Comparison of ENCODE assay signal across 16 cellular contexts in the genomic region with DNA sequence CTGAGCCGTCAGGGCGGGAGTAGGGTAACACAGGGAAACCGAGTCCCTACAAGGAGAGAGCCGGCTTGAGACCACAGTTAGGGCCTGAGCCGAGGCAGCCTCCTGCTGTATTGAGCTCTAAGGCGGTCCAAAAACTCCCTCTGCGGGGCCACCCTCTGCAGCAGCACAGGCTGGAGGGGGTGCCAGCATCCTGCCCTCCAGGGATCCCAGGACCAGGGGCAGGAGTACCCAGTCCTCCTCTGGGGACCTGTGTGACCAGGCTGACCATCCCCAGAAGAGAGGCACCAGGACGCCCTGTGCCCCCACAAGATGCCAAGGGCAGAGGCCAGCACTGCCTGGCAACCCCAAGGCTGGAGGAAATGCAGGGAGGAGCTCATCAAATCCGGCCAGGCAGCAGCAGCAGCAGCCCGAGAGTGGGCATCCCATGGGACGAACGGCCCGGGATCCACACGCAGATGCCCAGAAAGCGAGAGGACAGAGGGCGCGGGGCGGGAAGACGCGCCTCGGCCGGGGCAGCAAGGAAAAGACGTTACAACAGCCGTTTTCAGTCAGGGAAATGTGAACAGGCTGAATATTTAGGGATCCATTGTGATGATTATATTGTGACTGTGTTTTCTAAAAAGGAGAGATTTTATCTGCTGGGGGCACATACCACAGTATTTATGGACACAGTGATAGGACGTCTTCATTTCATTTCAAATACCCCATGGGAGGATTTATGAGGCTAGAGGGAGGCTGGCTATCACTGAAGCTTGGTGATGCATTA. TPM values are rescaled to one million over a fixed set of nuclear protein-coding genes. Genes with fewer than 3 reads are reported as not detected.
A peak's percentile ranks its signal among the peaks of the same experiment; 100 is the strongest.
DNase-seq lines count a peak whose midpoint lies in the region; ATAC-seq and TF ChIP-seq lines count a peak whose summit lies in the region.
"Had no signal": no experiment of that assay in that cellular context is flagged by ENCODE, and none has a peak within 500 bp of the region (broad histone marks: within the 10 kb centered on the region; RNA-seq: fewer than 3 reads in every experiment).

No MANE protein-coding gene starts in this region.

- CTCF ChIA-PET in PC-3 (lab: Charles Lee): no interaction called here

- no peak overlapping the region for H3K14ac ChIP-seq in neuronal stem cell (ENCODE audit: low read length)

- peak overlapping the region; percentile 28 for H3K18ac ChIP-seq in neuronal stem cell (ENCODE audit: low read length)

- H3K4me1 Mint-ChIP-seq in stimulated activated naive B cell treated with anti-CD40 and anti-IgM and Interleukin-4, amounts not matched to agents 10 μg/mL and 1 μg/mL and 100 μg/mL, for 72 hours: no peaks in the 10 kb centered on the region
- H3K4me1 Mint-ChIP-seq: activated naive CD8-positive, alpha-beta T cell treated with anti-CD3 and anti-CD28 coated beads, Interleukin-2, amount 10 ng/mL, durations not matched to agents 7 days and 5 days had no signal

- H3K23ac ChIP-seq in neuronal stem cell (ENCODE audit: low read depth, low read length, poor library complexity): no peak overlapping the region

- H2AFZ ChIP-seq in PC-3 (ENCODE audit: low read length) (peak overlapping the region; percentile 58), neuronal stem cell (ENCODE audit: low read length) (no peak overlapping the region)

- no peak overlapping the region for H3K4me3 Mint-ChIP-seq in stimulated activated naive B cell treated with anti-CD40 and anti-IgM and Interleukin-4, amounts not matched to agents 10 μg/mL and 1 μg/mL and 100 μg/mL, for 72 hours
- H3K4me3 Mint-ChIP-seq: activated naive CD8-positive, alpha-beta T cell treated with anti-CD3 and anti-CD28 coated beads, Interleukin-2, amount 10 ng/mL, durations not matched to agents 7 days and 5 days; effector memory CD8-positive, alpha-beta T cell had no signal

- H3K27ac ChIP-seq in PC-3 (ENCODE audit: low read length) (no peak overlapping the region), esophagus (ENCODE audit: low read depth in 2 of 2, low read length in 1 of 2) (peak overlapping the region; percentile 14 to 26), neuronal stem cell (replicated peaks; ENCODE audit: low read length) (no peak overlapping the region), tibial artery (peak overlapping the region; percentile 78 to 79)

- H3K4me2 ChIP-seq in PC-3 (ENCODE audit: low read length) (peak overlapping the region; percentile 63; the same call in 1 of the 2 replicates), neuronal stem cell (ENCODE audit: insufficient read depth, low read length, poor library complexity, severe bottlenecking) (no peak overlapping the region)

- H4K91ac ChIP-seq in neuronal stem cell (ENCODE audit: low read depth, low read length, poor library complexity): no peak overlapping the region

- peak overlapping the region; percentile 28 for H2BK15ac ChIP-seq in neuronal stem cell (ENCODE audit: low read length)

- no peaks in the 10 kb centered on the region for H4K20me1 ChIP-seq in PC-3 (ENCODE audit: low read length)

- 69 to 70% methylated on average over 25 of the region's 25 CpGs for WGBS in esophagus, 2 donors
- WGBS in neuronal stem cell (ENCODE audit: extremely low coverage in 2 of 2, insufficient read length in 2 of 2, insufficient replicate concordance in 1 of 2), 2 donors: no CpG with 5 or more reads among the region's 25 CpGs

- no peak overlapping the region for H2BK12ac ChIP-seq in neuronal stem cell (ENCODE audit: low read length)

- H3K79me1 ChIP-seq in neuronal stem cell (ENCODE audit: low read depth, low read length): no peaks in the 10 kb centered on the region

- no peak overlapping the region for H4K8ac ChIP-seq in neuronal stem cell (ENCODE audit: low read depth, low read length)

- DNase-seq in PC-3 (no peak), neuronal stem cell (ENCODE audit: low spot score) (no peak), tibial artery (no peak), DMS79 treated with DMSO at 0.1 percent for 48 hours (lab: John Stamatoyannopoulos, UW) (no peak), germinal center (ENCODE audit: low spot score) (no peak), ureter (ENCODE audit: low spot score) (no peak)
- no peak for DNase-seq in stimulated activated naive B cell treated with anti-CD40 and anti-IgM and Interleukin-4, amounts not matched to agents 10 μg/mL and 1 μg/mL and 100 μg/mL, for 72 hours
- DNase-seq: activated CD4-positive, alpha-beta T cell treated with anti-CD3 and anti-CD28 coated beads, Interleukin-2, amount 50 U/mL, for 48 hours; activated naive CD8-positive, alpha-beta T cell treated with anti-CD3 and anti-CD28 coated beads, Interleukin-2, amount 10 ng/mL, durations not matched to agents 7 days and 5 days; activated T-cell treated with anti-CD3 and anti-CD28 coated beads, Interleukin-2, amount 50 U/mL, for 48 hours; C1 segment of cervical spinal cord; caudate nucleus; effector memory CD8-positive, alpha-beta T cell; midbrain; NCI-H187 had no signal

- H3K36me3 ChIP-seq in PC-3 (ENCODE audit: low read depth, low read length) (no peaks in the 10 kb centered on the region), esophagus (ENCODE audit: control insufficient read depth in 2 of 2, insufficient read depth in 2 of 2, low read length in 1 of 2) (no peaks in the 10 kb centered on the region), neuronal stem cell (replicated peaks in 1 of 2; ENCODE audit: control insufficient read depth in 2 of 2, insufficient read depth in 2 of 2, low read length in 2 of 2) (peaks cover 0 to 4% of the 10 kb centered on the region in 2 donors), tibial artery (no peaks in the 10 kb centered on the region)

- no peaks in the 10 kb centered on the region for H3K27me3 ChIP-seq in PC-3 (ENCODE audit: low read length)
- no peaks in the 10 kb centered on the region for H3K27me3 ChIP-seq in esophagus (ENCODE audit: control insufficient read depth in 1 of 2, insufficient read depth in 2 of 2, low read length in 2 of 2)
- H3K27me3 ChIP-seq in neuronal stem cell (ENCODE audit: control insufficient read depth in 3 of 3, insufficient read depth in 3 of 3, low read depth in 1 of 3, low read length in 3 of 3): peaks cover 0 to 12% (median 4%) of the 10 kb centered on the region in 3 experiments
- no peaks in the 10 kb centered on the region for H3K27me3 ChIP-seq in tibial artery

- POLR2A ChIA-PET in PC-3 (lab: Charles Lee; ENCODE audit: unreplicated experiment): no interaction called here

- no peaks in the 10 kb centered on the region for H3K9me2 ChIP-seq in PC-3 (replicated peaks; ENCODE audit: low read length)

- H3K9me3 ChIP-seq in PC-3 (ENCODE audit: low read length) (no peaks in the 10 kb centered on the region), esophagus (ENCODE audit: control insufficient read depth in 2 of 2, insufficient read depth in 1 of 2, low read depth in 1 of 2, low read length in 1 of 2) (no peaks in the 10 kb centered on the region), neuronal stem cell (replicated peaks in 1 of 2; ENCODE audit: control insufficient read depth in 2 of 2, insufficient read depth in 1 of 2, low read depth in 1 of 2, low read length in 2 of 2) (peaks cover 0 to 6% of the 10 kb centered on the region in 2 donors), tibial artery (no peaks in the 10 kb centered on the region)

- H3K9me3 Mint-ChIP-seq in stimulated activated naive B cell treated with anti-CD40 and anti-IgM and Interleukin-4, amounts not matched to agents 10 μg/mL and 1 μg/mL and 100 μg/mL, for 72 hours: peaks cover 0 to 2% of the 10 kb centered on the region in 2 donors
- H3K9me3 Mint-ChIP-seq: activated naive CD8-positive, alpha-beta T cell treated with anti-CD3 and anti-CD28 coated beads, Interleukin-2, amount 10 ng/mL, durations not matched to agents 7 days and 5 days; effector memory CD8-positive, alpha-beta T cell had no signal

- peaks cover 9 to 25% of the 10 kb centered on the region in 2 donors for H3K27me3 Mint-ChIP-seq in stimulated activated naive B cell treated with anti-CD40 and anti-IgM and Interleukin-4, amounts not matched to agents 10 μg/mL and 1 μg/mL and 100 μg/mL, for 72 hours
- H3K27me3 Mint-ChIP-seq: activated naive CD8-positive, alpha-beta T cell treated with anti-CD3 and anti-CD28 coated beads, Interleukin-2, amount 10 ng/mL, durations not matched to agents 7 days and 5 days had no signal

- H3K79me2 ChIP-seq in PC-3 (ENCODE audit: low read length): no peaks in the 10 kb centered on the region

- H3K4me1 ChIP-seq in PC-3 (ENCODE audit: insufficient read depth, low read length): peaks cover 8% of the 10 kb centered on the region
- peaks cover 3 to 16% of the 10 kb centered on the region in 2 donors for H3K4me1 ChIP-seq in esophagus (ENCODE audit: control insufficient read depth in 2 of 2, insufficient read depth in 2 of 2, low read length in 1 of 2)
- peaks cover 0 to 10% of the 10 kb centered on the region in 2 donors for H3K4me1 ChIP-seq in neuronal stem cell (ENCODE audit: control insufficient read depth in 2 of 2, insufficient read depth in 1 of 2, low read depth in 1 of 2, low read length in 2 of 2)
- H3K4me1 ChIP-seq in tibial artery: peaks cover 5 to 48% (median 43%) of the 10 kb centered on the region in 4 donors

- H3K36me3 Mint-ChIP-seq in stimulated activated naive B cell treated with anti-CD40 and anti-IgM and Interleukin-4, amounts not matched to agents 10 μg/mL and 1 μg/mL and 100 μg/mL, for 72 hours: no peaks in the 10 kb centered on the region
- H3K36me3 Mint-ChIP-seq: activated naive CD8-positive, alpha-beta T cell treated with anti-CD3 and anti-CD28 coated beads, Interleukin-2, amount 10 ng/mL, durations not matched to agents 7 days and 5 days had no signal

- intact Hi-C loops in PC-3 (cut with micrococcal nuclease) (no loop called here), tibial artery (cut with DNase I; ENCODE audit: low total_unique reads) (no loop called here)

- no peaks in the 10 kb centered on the region for H3F3A ChIP-seq in PC-3 (ENCODE audit: low read length, unreplicated experiment)

- H3K4me3 ChIP-seq in PC-3 (ENCODE audit: low read length): no peak overlapping the region
- no peak overlapping the region for H3K4me3 ChIP-seq in esophagus (ENCODE audit: low read depth in 1 of 2, low read length in 2 of 2)
- no peak overlapping the region for H3K4me3 ChIP-seq in neuronal stem cell (ENCODE audit: low read length in 2 of 2)
- H3K4me3 ChIP-seq in tibial artery: peak overlapping the region in 1 of 2 donors; percentile 1

- H3K4ac ChIP-seq in neuronal stem cell (ENCODE audit: low read length): no peak overlapping the region

- H3K27ac Mint-ChIP-seq in stimulated activated naive B cell treated with anti-CD40 and anti-IgM and Interleukin-4, amounts not matched to agents 10 μg/mL and 1 μg/mL and 100 μg/mL, for 72 hours: no peak overlapping the region
- H3K27ac Mint-ChIP-seq: activated naive CD8-positive, alpha-beta T cell treated with anti-CD3 and anti-CD28 coated beads, Interleukin-2, amount 10 ng/mL, durations not matched to agents 7 days and 5 days had no signal

- TF ChIP-seq CTCF in PC-3 (conservative IDR thresholded peaks at IDR 0.05; ENCODE audit: low read depth, low read length) (no peak), tibial artery (IDR thresholded peaks at IDR 0.05) (no peak)

- H3K9ac ChIP-seq in PC-3 (ENCODE audit: low read length): no peak overlapping the region
- no peak overlapping the region for H3K9ac ChIP-seq in neuronal stem cell (ENCODE audit: low read depth, low read length, poor library complexity)

- ATAC-seq in PC-3: no peak
- ATAC-seq in stimulated activated naive B cell treated with anti-CD40 and anti-IgM and Interleukin-4, amounts not matched to agents 10 μg/mL and 1 μg/mL and 100 μg/mL, for 72 hours (replicated peaks): no peak
- ATAC-seq: effector memory CD8-positive, alpha-beta T cell had no signal

- no TSS peak for BruUV-seq in PC-3 (replicated peaks; lab: Mats Ljungman, UMichigan)

- no peak overlapping the region for H2BK120ac ChIP-seq in neuronal stem cell (ENCODE audit: low read depth, low read length)

- peak overlapping the region; percentile 6 for H2AK5ac ChIP-seq in neuronal stem cell (ENCODE audit: low read depth, low read length)

- no peak overlapping the region for H2BK5ac ChIP-seq in neuronal stem cell (ENCODE audit: low read length)

RNA-seq across cellular contexts. Expression of gene COL18A1, which starts 57.1 kb away (rescaled TPM):
- 77.0 and 85.5 TPM in 2 replicates for total RNA-seq in PC-3 (2014; rRNA removed)
- 10 to 100 TPM; 29.7 to 29.9 TPM for polyA plus RNA-seq in esophagus
- 42.5 TPM for polyA plus RNA-seq in neuronal stem cell (2013, experiment 1 of 2)
- 42.1 TPM for polyA plus RNA-seq in neuronal stem cell (2013, experiment 2 of 2)
- 90.4 TPM for total RNA-seq in ureter

Comparison
In these comparisons a context has a peak if more than half of its experiments do, and no peak if none do; other contexts are left out.
1. H3K27ac ChIP-seq: peak in esophagus (2 of 2) and tibial artery (2 of 2); none in PC-3 (single experiment) and neuronal stem cell (single experiment).